ENCODE assay signal across 8 cellular contexts in genomic region chr14:65170768-65171251, GRCh38.
DNase-seq lines count a peak whose midpoint lies in the region; ATAC-seq and TF ChIP-seq lines count a peak whose summit lies in the region.

No MANE protein-coding gene starts in this region.

- H3K4me1 ChIP-seq in cardiac muscle cell (ENCODE audit: low read depth) (no peaks in the 10 kb centered on the region), OCI-LY3 (ENCODE audit: low read length) (peaks cover 22% of the 10 kb centered on the region)

- H3K27me3 ChIP-seq in cardiac muscle cell (no peaks in the 10 kb centered on the region), OCI-LY3 (ENCODE audit: low read depth, low read length) (peaks cover 72% of the 10 kb centered on the region)

- peak overlapping the region; percentile 43 for H3K4me2 ChIP-seq in OCI-LY3 (ENCODE audit: low read length)

- H3K36me3 ChIP-seq in cardiac muscle cell (no peaks in the 10 kb centered on the region), OCI-LY3 (replicated peaks; ENCODE audit: low read depth, low read length) (no peaks in the 10 kb centered on the region)

- intact Hi-C loops in Right ventricle myocardium inferior (cut with DNase I) (no loop called here), posterior cingulate gyrus (cut with DNase I) (loop anchor here (5.0 kb wide), 1 partner anchor 56 kb away; no protein-coding TSS in a partner anchor)

- ATAC-seq in Right ventricle myocardium inferior: no peak

- TF ChIP-seq CTCF in cardiac muscle cell (IDR thresholded peaks at IDR 0.05; ENCODE audit: low read depth, low read length): peak; percentile 70
- peak; percentile 29; the same call in 1 of the 2 replicates for TF ChIP-seq CTCF in OCI-LY3 (IDR thresholded peaks at IDR 0.05; ENCODE audit: low read depth, low read length)

- DNase-seq in cardiac muscle cell (ENCODE audit: low read depth in 1 of 2, low spot score in 1 of 2): peak; percentile 48 to 88
- DNase-seq in Right ventricle myocardium inferior (ENCODE audit: missing footprints): no peak
- peak; percentile 18 for DNase-seq in activated effector memory CD4-positive, alpha-beta T cell treated with Interleukin-2 at 50 U/mL for 16 hours
- peak; percentile 25 for DNase-seq in germinal center (ENCODE audit: low spot score)
- DNase-seq in posterior cingulate gyrus: peak in 9 of 10 donors; percentile 25 to 94 (median 63)
- no peak for DNase-seq in OCI-M2 (lab: John Stamatoyannopoulos, UW; ENCODE audit: unreplicated experiment)
- DNase-seq in DMS153 (lab: John Stamatoyannopoulos, UW): no peak

- no peak overlapping the region for H2AFZ ChIP-seq in OCI-LY3 (ENCODE audit: low read depth, low read length)

- H3K9ac ChIP-seq in OCI-LY3 (ENCODE audit: low read length): no peak overlapping the region

- no peak overlapping the region for H3K4me3 ChIP-seq in cardiac muscle cell
- peak overlapping the region; percentile 43 for H3K4me3 ChIP-seq in OCI-LY3 (ENCODE audit: low read length)

- H3K9me3 ChIP-seq in cardiac muscle cell (ENCODE audit: low read depth): no peaks in the 10 kb centered on the region
- H3K9me3 ChIP-seq in OCI-LY3 (ENCODE audit: insufficient read depth, low read length): no peaks in the 10 kb centered on the region

- no peak overlapping the region for H3K27ac ChIP-seq in cardiac muscle cell
- H3K27ac ChIP-seq in OCI-LY3 (ENCODE audit: low read length): no peak overlapping the region

- H3K79me2 ChIP-seq in OCI-LY3 (ENCODE audit: low read length): no peaks in the 10 kb centered on the region

- H4K20me1 ChIP-seq in OCI-LY3 (ENCODE audit: insufficient read depth, low read length): no peaks in the 10 kb centered on the region; the same call in 1 of the 2 replicates

Comparison
In these comparisons a context has a peak if more than half of its experiments do, and no peak if none do; other contexts are left out.
1. DNase-seq: peak in cardiac muscle cell (2 of 2), activated effector memory CD4-positive, alpha-beta T cell treated with Interleukin-2 at 50 U/mL for 16 hours (single experiment), germinal center (single experiment) and posterior cingulate gyrus (9 of 10); none in Right ventricle myocardium inferior (single experiment), OCI-M2 (single experiment) and DMS153 (single experiment).